Comparison of ENCODE assay signal across 1 cellular context in the genomic region with DNA sequence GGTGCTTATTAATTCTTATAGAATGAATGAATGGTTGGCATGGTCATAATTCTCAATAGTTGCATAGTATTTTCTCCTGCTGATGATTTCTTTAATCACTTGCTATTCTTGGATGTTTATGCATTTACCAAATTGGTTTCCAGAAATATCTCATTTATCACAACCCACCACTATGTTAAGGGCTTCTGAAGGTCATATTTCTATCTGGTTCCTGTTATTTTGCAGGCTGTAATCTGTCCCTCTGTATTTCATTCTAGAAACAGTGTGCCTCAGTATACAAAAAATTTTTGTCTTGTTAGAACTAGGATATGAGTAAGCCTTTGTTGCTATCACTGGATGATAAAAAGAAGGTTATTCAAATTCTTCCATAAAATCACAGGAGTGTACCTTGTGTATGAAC.
TF ChIP-seq lines count a peak whose summit lies in the region.

No MANE protein-coding gene starts in this region.

TF ChIP-seq in endothelial cell of umbilical vein, 7 proteins besides CTCF, POLR2A, EP300 and RAD21:
- TF ChIP-seq JUN (IDR thresholded peaks at IDR 0.05; ENCODE audit: borderline replicate concordance, insufficient read depth, insufficient read length, low read depth) (no peak), GATA2 (IDR thresholded peaks at IDR 0.05; ENCODE audit: insufficient read depth, insufficient read length, low read depth, low read length) (peak; percentile 30), POLR2AphosphoS5 (IDR thresholded peaks at IDR 0.05; ENCODE audit: insufficient read depth, low read depth, low read length) (no peak), EZH2 (IDR thresholded peaks at IDR 0.05; ENCODE audit: borderline replicate concordance, low read depth, low read length, severe bottlenecking) (no peak), FOS (IDR thresholded peaks at IDR 0.05; ENCODE audit: borderline replicate concordance, insufficient read depth, low read length) (peak; percentile 24), MYC (IDR thresholded peaks at IDR 0.05; ENCODE audit: low read depth, low read length) (no peak)
- TF ChIP-seq, protein P1, sequence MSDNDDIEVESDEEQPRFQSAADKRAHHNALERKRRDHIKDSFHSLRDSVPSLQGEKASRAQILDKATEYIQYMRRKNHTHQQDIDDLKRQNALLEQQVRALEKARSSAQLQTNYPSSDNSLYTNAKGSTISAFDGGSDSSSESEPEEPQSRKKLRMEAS (IDR thresholded peaks at IDR 0.05; ENCODE audit: insufficient read depth, insufficient read length), result no peak
